In the genomic region with DNA sequence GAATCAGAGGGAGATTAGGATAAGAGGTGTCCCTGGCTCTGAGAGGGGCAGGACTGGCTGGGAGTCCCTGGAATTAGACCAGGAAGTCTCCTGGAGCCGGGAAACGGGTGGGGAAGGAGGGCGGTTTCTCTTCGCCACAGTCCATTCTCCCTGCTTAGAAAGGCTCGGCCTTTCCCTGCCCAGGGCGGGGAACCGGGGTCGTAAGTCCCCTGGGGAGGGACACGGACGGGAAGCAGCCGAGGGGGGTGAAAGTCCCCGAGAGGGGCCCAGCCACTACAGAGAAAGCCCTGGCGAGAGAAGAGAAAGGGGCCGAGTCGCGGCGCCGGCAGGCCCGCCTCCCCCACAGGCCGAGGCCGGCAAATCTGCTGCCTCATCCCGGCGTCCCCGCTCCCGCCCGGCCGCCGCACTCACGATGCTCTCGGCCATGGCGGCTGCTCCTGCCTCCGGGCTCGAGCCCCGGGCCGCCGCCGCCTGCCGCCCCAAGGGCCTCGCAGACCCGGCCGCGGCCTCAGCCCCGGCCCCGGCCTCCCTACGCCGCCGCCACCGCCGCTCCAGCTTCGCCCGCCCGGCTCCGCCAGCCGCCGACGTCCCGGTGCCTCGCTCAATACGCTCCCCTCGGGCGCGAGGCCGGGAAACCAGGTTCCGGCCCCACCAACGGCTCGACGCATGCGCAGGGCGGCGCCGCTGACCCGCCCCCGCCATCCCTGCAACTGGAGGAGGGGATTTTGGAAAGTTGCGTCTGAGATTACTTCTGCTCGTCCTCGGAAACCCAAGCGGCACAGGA, we compare ENCODE assay signal across 8 cellular contexts. TPM values are rescaled to one million over a fixed set of nuclear protein-coding genes. Genes with fewer than 3 reads are reported as not detected.
A peak's percentile ranks its signal among the peaks of the same experiment; 100 is the strongest.
DNase-seq lines count a peak whose midpoint lies in the region; ATAC-seq and TF ChIP-seq lines count a peak whose summit lies in the region.

A gene (minus strand): TSS at position 608 of the 784 bp plus-strand sequence. CDS start 182 bp downstream, at position 426.
A gene (plus strand): TSS at position 692 of the 784 bp plus-strand sequence. CDS start 5,217 bp downstream, outside the sequence.

- H3K4me2 ChIP-seq in neural progenitor cell, result peak within 1 kb of the TSS; percentile 97

- H3K4me3 Mint-ChIP-seq in neural progenitor cell, result peak within 1 kb of the TSS; percentile 95

- TF ChIP-seq CTCF in LNCaP clone FGC (IDR thresholded peaks at IDR 0.05; ENCODE audit: control insufficient read depth, extremely low read depth, insufficient read depth), result no peak
- TF ChIP-seq CTCF in foreskin keratinocyte (conservative IDR thresholded peaks at IDR 0.05), result no peak
- no peak for TF ChIP-seq CTCF in neural progenitor cell (IDR thresholded peaks at IDR 0.05)

- H3K27ac ChIP-seq in foreskin keratinocyte, result peak within 1 kb of the TSS; percentile 57
- H3K27ac ChIP-seq in neural progenitor cell, result peak within 1 kb of the TSS; percentile 80
- peak within 1 kb of the TSS; percentile 74 for H3K27ac ChIP-seq in stomach smooth muscle (ENCODE audit: low read length)

- H3K9me3 ChIP-seq in neural progenitor cell (ENCODE audit: low read depth) (no peaks in the 10 kb centered on the region), stomach smooth muscle (ENCODE audit: control insufficient read depth in 2 of 2, low read length in 2 of 2) (no peaks in the 10 kb centered on the region)

- no peaks in the 10 kb centered on the region for H3K27me3 Mint-ChIP-seq in neural progenitor cell (ENCODE audit: insufficient read depth, low read depth)

- ATAC-seq in GM21786 (IDR thresholded peaks at IDR 0.05; ENCODE audit: unreplicated experiment), result peak; percentile 75
- ATAC-seq in foreskin keratinocyte, result peak; percentile 68

- DNase-seq in DMS53 treated with DMSO at 0.1 percent for 48 hours (lab: John Stamatoyannopoulos, UW; ENCODE audit: unreplicated experiment), result peak; percentile 47
- DNase-seq in LNCaP clone FGC (ENCODE audit: low read depth), result peak; percentile 38
- DNase-seq in activated gamma-delta T cell treated with Interleukin-2 at 50 U/mL for 16 hours, result peak; percentile 78
- peak; percentile 39 to 65 for DNase-seq in foreskin keratinocyte
- peak; percentile 95 for DNase-seq in neural progenitor cell (ENCODE audit: low spot score)

- peaks cover 23% of the 10 kb centered on the region for H4K20me1 ChIP-seq in neural progenitor cell (ENCODE audit: low read depth)

- peak within 1 kb of the TSS; percentile 98 for H2AFZ ChIP-seq in neural progenitor cell (replicated peaks)

- peaks cover 5% of the 10 kb centered on the region for H3K4me1 ChIP-seq in foreskin keratinocyte
- peaks cover 8% of the 10 kb centered on the region for H3K4me1 ChIP-seq in neural progenitor cell
- H3K4me1 ChIP-seq in stomach smooth muscle (ENCODE audit: control insufficient read depth, insufficient read depth, low read length), result peaks cover 18% of the 10 kb centered on the region

- peak; percentile 79 for TF ChIP-seq POLR2A in Raji (IDR thresholded peaks at IDR 0.05; ENCODE audit: insufficient read depth, low read depth, low read length)

- H3K9ac ChIP-seq in neural progenitor cell (peak within 1 kb of the TSS; percentile 93), stomach smooth muscle (ENCODE audit: low read length in 2 of 2) (peak within 1 kb of the TSS; percentile 97 to 99)

- H3K4me3 ChIP-seq in LNCaP clone FGC (ENCODE audit: low read depth, low read length) (peak within 1 kb of the TSS; percentile 99), neural progenitor cell (peak within 1 kb of the TSS; percentile 87), stomach smooth muscle (ENCODE audit: low read length in 2 of 2) (peak within 1 kb of the TSS; percentile 94 to 99)

- H3F3A ChIP-seq in neural progenitor cell (ENCODE audit: low read depth), result peaks cover 7% of the 10 kb centered on the region

- H3K36me3 Mint-ChIP-seq in neural progenitor cell, result peaks cover 6% of the 10 kb centered on the region

- H3K27me3 ChIP-seq in foreskin keratinocyte (no peaks in the 10 kb centered on the region), neural progenitor cell (no peaks in the 10 kb centered on the region), stomach smooth muscle (ENCODE audit: control insufficient read depth in 1 of 2, insufficient read depth in 2 of 2, low read length in 2 of 2) (no peaks in the 10 kb centered on the region)

- peaks cover 50% of the 10 kb centered on the region for H3K79me2 ChIP-seq in neural progenitor cell (ENCODE audit: low read depth)

- H3K36me3 ChIP-seq in neural progenitor cell, result no peaks in the 10 kb centered on the region
- no peaks in the 10 kb centered on the region for H3K36me3 ChIP-seq in stomach smooth muscle (ENCODE audit: control insufficient read depth in 2 of 2, insufficient read depth in 2 of 2, low read length in 2 of 2)

- peak within 1 kb of the TSS; percentile 90 for H3K27ac Mint-ChIP-seq in neural progenitor cell

- H3K9me3 Mint-ChIP-seq in neural progenitor cell, result no peaks in the 10 kb centered on the region

- peaks cover 15% of the 10 kb centered on the region for H3K4me1 Mint-ChIP-seq in neural progenitor cell

RNA-seq across cellular contexts. Expression of the first gene that starts in this region (rescaled TPM):
- total RNA-seq in foreskin keratinocyte (63.3 and 63.7 TPM in 2 replicates), neural progenitor cell (ENCODE audit: low replicate concordance) (44.1 and 58.7 TPM in 2 replicates)
- polyA plus RNA-seq in foreskin keratinocyte, result 35.0 and 35.6 TPM in 2 replicates

RNA-seq across cellular contexts. Expression of the second gene that starts in this region (rescaled TPM):
- total RNA-seq in foreskin keratinocyte (0.67 and 0.71 TPM in 2 replicates), neural progenitor cell (ENCODE audit: low replicate concordance) (0.93 and 2.2 TPM in 2 replicates)
- polyA plus RNA-seq in foreskin keratinocyte, result 0.79 and 1.3 TPM in 2 replicates

Comparison
In these comparisons a context has a peak if more than half of its experiments do, and no peak if none do; other contexts are left out.
1. Peak in every context shown above with its lines: DNase-seq, ATAC-seq, H3K4me3 ChIP-seq and H3K27ac ChIP-seq.
2. DNase-seq: peak in every context shown above with its lines; median percentile 95 in neural progenitor cell; 78 in activated gamma-delta T cell treated with Interleukin-2 at 50 U/mL for 16 hours; 52 in foreskin keratinocyte; 47 in DMS53 treated with DMSO at 0.1 percent for 48 hours; 38 in LNCaP clone FGC.